12 cellular contexts compared by ENCODE assay signal in genomic region chr1:32775640-32776337, GRCh38. TPM values are rescaled to one million over a fixed set of nuclear protein-coding genes. Genes with fewer than 3 reads are reported as not detected.
A peak's percentile ranks its signal among the peaks of the same experiment; 100 is the strongest.
DNase-seq lines count a peak whose midpoint lies in the region; ATAC-seq, FAIRE-seq and TF ChIP-seq lines count a peak whose summit lies in the region.
"Had no signal": no experiment of that assay in that cellular context is flagged by ENCODE, and none has a peak within 500 bp of the region (broad histone marks: within the 10 kb centered on the region; RNA-seq: fewer than 3 reads in every experiment).

No MANE protein-coding gene starts in this region.

- no TSS peak for BruUV-seq in A673 (replicated peaks; lab: Mats Ljungman, UMichigan)

- no peak for TF ChIP-seq CTCF in A673 (conservative IDR thresholded peaks at IDR 0.05; ENCODE audit: low read depth, low read length)

- no peaks in the 10 kb centered on the region for H3K9me3 ChIP-seq in A673 (ENCODE audit: low read depth, low read length, poor library complexity, severe bottlenecking)
- H3K9me3 ChIP-seq: lower lobe of right lung had no signal

- H3K27ac ChIP-seq in A673 (ENCODE audit: low read depth, low read length, poor library complexity, severe bottlenecking), result peak overlapping the region; percentile 33
- H3K27ac ChIP-seq: lower lobe of right lung had no signal

- no peak for ATAC-seq in HG02678 (IDR thresholded peaks at IDR 0.05; ENCODE audit: unreplicated experiment)
- no peak for ATAC-seq in stimulated activated naive CD8-positive, alpha-beta T cell treated with anti-CD3 and anti-CD28 coated beads, Interleukin-15, amount 100 ng/mL, for 72 hours
- ATAC-seq in left lobe of liver, result no peak

- H3K36me3 ChIP-seq in A673 (ENCODE audit: insufficient read depth, low read length, poor library complexity, severe bottlenecking), result peaks cover 66% of the 10 kb centered on the region

- H3K27me3 Mint-ChIP-seq in stimulated activated naive CD8-positive, alpha-beta T cell treated with anti-CD3 and anti-CD28 coated beads, Interleukin-15, amount 100 ng/mL, for 72 hours, result no peaks in the 10 kb centered on the region
- H3K27me3 Mint-ChIP-seq: CD4-positive, CD25-positive, alpha-beta regulatory T cell had no signal

- peaks cover 43% of the 10 kb centered on the region for H3K4me1 Mint-ChIP-seq in stimulated activated naive CD8-positive, alpha-beta T cell treated with anti-CD3 and anti-CD28 coated beads, Interleukin-15, amount 100 ng/mL, for 72 hours

- no peak overlapping the region for H3K4me3 ChIP-seq in A673 (ENCODE audit: low read depth, low read length, poor library complexity, severe bottlenecking)
- H3K4me3 ChIP-seq: lower lobe of right lung had no signal

- FAIRE-seq in HTR-8/SVneo (lab: Jason Lieb, UNC), result peak; percentile 48
- FAIRE-seq: bronchial epithelial cell had no signal

- no peaks in the 10 kb centered on the region for H3K4me1 ChIP-seq in A673 (ENCODE audit: insufficient read depth, low read length, poor library complexity, severe bottlenecking)

- intact Hi-C loops in A673 (cut with micrococcal nuclease; ENCODE audit: unreplicated experiment), result no loop called here

- H3K27ac Mint-ChIP-seq in stimulated activated naive CD8-positive, alpha-beta T cell treated with anti-CD3 and anti-CD28 coated beads, Interleukin-15, amount 100 ng/mL, for 72 hours, result peak overlapping the region in 1 of 2 donors; percentile 35

- POLR2A ChIA-PET in A673 (lab: Charles Lee; ENCODE audit: low non-redundant PET), result no interaction called here

- CTCF ChIA-PET in A673 (lab: Charles Lee), result interaction anchor here (1.0 kb wide), 1 partner anchor 63 kb away, joined by 3 read pairs; no protein-coding TSS in a partner anchor

- no peak overlapping the region for H3K4me3 Mint-ChIP-seq in stimulated activated naive CD8-positive, alpha-beta T cell treated with anti-CD3 and anti-CD28 coated beads, Interleukin-15, amount 100 ng/mL, for 72 hours
- H3K4me3 Mint-ChIP-seq: CD4-positive, CD25-positive, alpha-beta regulatory T cell had no signal

- no peaks in the 10 kb centered on the region for H3K9me3 Mint-ChIP-seq in stimulated activated naive CD8-positive, alpha-beta T cell treated with anti-CD3 and anti-CD28 coated beads, Interleukin-15, amount 100 ng/mL, for 72 hours
- H3K9me3 Mint-ChIP-seq: CD4-positive, CD25-positive, alpha-beta regulatory T cell had no signal

- DNase-seq in A673 (ENCODE audit: low spot score) (peak; percentile 34), HTR-8/SVneo (ENCODE audit: insufficient read length, low spot score) (peak; percentile 28), amniotic epithelial cell (ENCODE audit: low read depth) (peak; percentile 80), kidney tubule cell (ENCODE audit: low spot score) (peak; percentile 42), left lobe of liver (ENCODE audit: low spot score) (no peak)
- DNase-seq in stimulated activated naive CD8-positive, alpha-beta T cell treated with anti-CD3 and anti-CD28 coated beads, Interleukin-15, amount 100 ng/mL, for 72 hours, result no peak
- DNase-seq in activated CD8-positive, alpha-beta memory T cell treated with anti-CD3 and anti-CD28 coated beads for 24 hours, result no peak
- DNase-seq: CD4-positive, CD25-positive, alpha-beta regulatory T cell; lower lobe of right lung; NCI-H2107 had no signal

- H3K27me3 ChIP-seq in A673 (replicated peaks; ENCODE audit: insufficient read depth, low read depth, low read length, poor library complexity), result no peaks in the 10 kb centered on the region

RNA-seq across cellular contexts. Expression of gene YARS1, which starts 41.4 kb away (rescaled TPM):
- total RNA-seq in A673 (2021) (262 and 299 TPM in 2 replicates), left lobe of liver (38.4 TPM)

RNA-seq across cellular contexts. Expression of gene S100PBP, which starts 41.7 kb away (rescaled TPM):
- 66.1 and 69.3 TPM in 2 replicates for total RNA-seq in A673 (2021)
- 10.3 TPM for total RNA-seq in left lobe of liver

Comparison
In these comparisons a context has a peak if more than half of its experiments do, and no peak if none do; other contexts are left out.
1. DNase-seq: peak in A673 (single experiment), HTR-8/SVneo (single experiment), amniotic epithelial cell (single experiment) and kidney tubule cell (single experiment); none in stimulated activated naive CD8-positive, alpha-beta T cell treated with anti-CD3 and anti-CD28 coated beads, Interleukin-15, amount 100 ng/mL, for 72 hours (0 of 2), activated CD8-positive, alpha-beta memory T cell treated with anti-CD3 and anti-CD28 coated beads for 24 hours (single experiment) and left lobe of liver (single experiment).